In genomic region chr3:57998366-57999283, GRCh38 we compare ENCODE assay signal across 8 cellular contexts. TPM values are rescaled to one million over a fixed set of nuclear protein-coding genes. Genes with fewer than 3 reads are reported as not detected.
A peak's percentile ranks its signal among the peaks of the same experiment; 100 is the strongest.
DNase-seq lines count a peak whose midpoint lies in the region; ATAC-seq and TF ChIP-seq lines count a peak whose summit lies in the region.

No MANE protein-coding gene starts in this region.

- peak overlapping the region; percentile 34 for H3K27ac Mint-ChIP-seq in stimulated activated naive CD8-positive, alpha-beta T cell treated with anti-CD3 and anti-CD28 coated beads, Interleukin-15, Interleukin-2, amounts not matched to agents 100 ng/mL and 50 ng/mL, for 24 hours

- H3K27me3 Mint-ChIP-seq in stimulated activated naive CD8-positive, alpha-beta T cell treated with anti-CD3 and anti-CD28 coated beads, Interleukin-15, Interleukin-2, amounts not matched to agents 100 ng/mL and 50 ng/mL, for 24 hours, result no peaks in the 10 kb centered on the region

- peaks cover 12% of the 10 kb centered on the region for H3K4me1 Mint-ChIP-seq in stimulated activated naive CD8-positive, alpha-beta T cell treated with anti-CD3 and anti-CD28 coated beads, Interleukin-15, Interleukin-2, amounts not matched to agents 100 ng/mL and 50 ng/mL, for 24 hours (ENCODE audit: low read depth)

- peak overlapping the region; percentile 67 for H3K4me3 Mint-ChIP-seq in stimulated activated naive CD8-positive, alpha-beta T cell treated with anti-CD3 and anti-CD28 coated beads, Interleukin-15, Interleukin-2, amounts not matched to agents 100 ng/mL and 50 ng/mL, for 24 hours

- no peaks in the 10 kb centered on the region for H3K9me3 Mint-ChIP-seq in stimulated activated naive CD8-positive, alpha-beta T cell treated with anti-CD3 and anti-CD28 coated beads, Interleukin-15, Interleukin-2, amounts not matched to agents 100 ng/mL and 50 ng/mL, for 24 hours

- H2AFZ ChIP-seq in ACC112 (ENCODE audit: low read length, unreplicated experiment), result peak overlapping the region; percentile 42

- no peaks in the 10 kb centered on the region for H3K79me2 ChIP-seq in ACC112 (ENCODE audit: control insufficient read depth, insufficient read depth, low read length, unreplicated experiment)

- no peaks in the 10 kb centered on the region for H3K9me3 ChIP-seq in SJCRH30 (replicated peaks)

- H3K36me3 ChIP-seq in ACC112 (ENCODE audit: insufficient read depth, low read length) (no peaks in the 10 kb centered on the region), SJCRH30 (no peaks in the 10 kb centered on the region)

- peak overlapping the region; percentile 47; the same call in 1 of the 2 replicates for H3K4me3 ChIP-seq in ACC112 (ENCODE audit: low read depth, low read length)
- H3K4me3 ChIP-seq in SJCRH30, result peak overlapping the region; percentile 5; the same call in 1 of the 2 replicates

- peak in 1 of 2 experiments; percentile 40 for DNase-seq in SJCRH30
- DNase-seq in foreskin keratinocyte, result peak in 1 of 2 donors; percentile 54
- DNase-seq in GM10266 (ENCODE audit: extremely low spot score), result no peak
- DNase-seq in activated effector memory CD4-positive, alpha-beta T cell treated with Interleukin-2 at 50 U/mL for 16 hours, result no peak

- ATAC-seq in GM21447 (IDR thresholded peaks at IDR 0.05; ENCODE audit: unreplicated experiment) (peak; percentile 65), foreskin keratinocyte (peak; percentile 43), HG03159 (IDR thresholded peaks at IDR 0.05; ENCODE audit: unreplicated experiment) (no peak)

- TF ChIP-seq CTCF in foreskin keratinocyte (conservative IDR thresholded peaks at IDR 0.05), result no peak
- no peak for TF ChIP-seq CTCF in GM10266 (IDR thresholded peaks at IDR 0.05; ENCODE audit: control insufficient read depth, insufficient read depth, low read depth, missing control alignments)

- H3K36me3 Mint-ChIP-seq in stimulated activated naive CD8-positive, alpha-beta T cell treated with anti-CD3 and anti-CD28 coated beads, Interleukin-15, Interleukin-2, amounts not matched to agents 100 ng/mL and 50 ng/mL, for 24 hours (ENCODE audit: low read depth), result no peaks in the 10 kb centered on the region

- no peaks in the 10 kb centered on the region for H3K27me3 ChIP-seq in ACC112 (ENCODE audit: insufficient read depth, low read length)
- H3K27me3 ChIP-seq in SJCRH30, result no peaks in the 10 kb centered on the region
- no peaks in the 10 kb centered on the region for H3K27me3 ChIP-seq in foreskin keratinocyte

- H3K27ac ChIP-seq in ACC112 (ENCODE audit: low read depth, low read length) (no peak overlapping the region), SJCRH30 (peak overlapping the region; percentile 23; the same call in 1 of the 2 replicates), foreskin keratinocyte (peak overlapping the region; percentile 63)

- peaks cover 15% of the 10 kb centered on the region for H3K4me1 ChIP-seq in ACC112 (ENCODE audit: control insufficient read depth, insufficient read depth, low read length, unreplicated experiment)
- H3K4me1 ChIP-seq in SJCRH30, result peaks cover 11% of the 10 kb centered on the region
- peaks cover 31% of the 10 kb centered on the region for H3K4me1 ChIP-seq in foreskin keratinocyte

RNA-seq across cellular contexts. Expression of gene FLNB, which starts 9.6 kb away (rescaled TPM):
- 22.5 and 24.1 TPM in 2 replicates for total RNA-seq in SJCRH30 (2014; rRNA removed; shearing (Covaris generic))
- total RNA-seq in foreskin keratinocyte, result 399 and 593 TPM in 2 replicates
- polyA plus RNA-seq in foreskin keratinocyte, result 317 and 485 TPM in 2 replicates

Comparison
In these comparisons a context has a peak if more than half of its experiments do, and no peak if none do; other contexts are left out.
1. RNA of gene FLNB, which starts 9.6 kb away (total RNA-seq): 399 to 593 TPM in foreskin keratinocyte; 22.5 to 24.1 TPM in SJCRH30; every median in the first group is over 10 times any median in the second.